In genomic region chr19:49427855-49428546, GRCh38 we compare ENCODE assay signal across 12 cellular contexts. TPM values are rescaled to one million over a fixed set of nuclear protein-coding genes. Genes with fewer than 3 reads are reported as not detected.
DNase-seq lines count a peak whose midpoint lies in the region; TF ChIP-seq lines count a peak whose summit lies in the region.
"Had no signal": no experiment of that assay in that cellular context is flagged by ENCODE, and none has a peak within 500 bp of the region (broad histone marks: within the 10 kb centered on the region; RNA-seq: fewer than 3 reads in every experiment).

No MANE protein-coding gene starts in this region.

- H3K36me3 ChIP-seq in osteoblast (ENCODE audit: insufficient read depth, low read length) = no peaks in the 10 kb centered on the region
- H3K36me3 ChIP-seq: upper lobe of left lung had no signal

- no peaks in the 10 kb centered on the region for H3K4me1 ChIP-seq in osteoblast (ENCODE audit: insufficient read depth, low read length)

- no peak overlapping the region for H2AFZ ChIP-seq in osteoblast (ENCODE audit: low read length)

- no peak overlapping the region for H3K4me3 ChIP-seq in osteoblast (ENCODE audit: insufficient read depth, low read length)

- peaks cover 94% of the 10 kb centered on the region for H3K27me3 ChIP-seq in osteoblast (ENCODE audit: insufficient read depth, low read length)

- H3K27ac ChIP-seq in osteoblast (ENCODE audit: low read depth, low read length) = no peak overlapping the region
- H3K27ac ChIP-seq: upper lobe of left lung had no signal

- no peak for TF ChIP-seq CTCF in osteoblast (IDR thresholded peaks at IDR 0.05; ENCODE audit: extremely low read depth, low read depth, low read length)

- DNase-seq in NCI-H2227 (lab: John Stamatoyannopoulos, UW; ENCODE audit: unreplicated experiment) (peak; percentile 46), NCI-H2227 treated with DMSO at 0.1 percent for 48 hours (lab: John Stamatoyannopoulos, UW) (no peak), NCI-H2171 treated with DMSO at 0.1 percent for 48 hours (lab: John Stamatoyannopoulos, UW) (peak; percentile 61), ecto neural progenitor cell (ENCODE audit: low spot score) (peak; percentile 73), osteoblast (ENCODE audit: insufficient read length, low spot score, missing footprints) (peak; percentile 92), NCI-H1694 treated with DMSO at 0.1 percent for 48 hours (lab: John Stamatoyannopoulos, UW) (no peak), NCI-H1436 treated with DMSO at 0.1 percent for 48 hours (lab: John Stamatoyannopoulos, UW) (no peak), NCI-H1694 (lab: John Stamatoyannopoulos, UW) (no peak)
- DNase-seq: GOT3 had no signal

- no peaks in the 10 kb centered on the region for H3K79me2 ChIP-seq in osteoblast (ENCODE audit: insufficient read depth, low read length)

- H4K20me1 ChIP-seq in osteoblast (ENCODE audit: insufficient read depth, low read length) = no peaks in the 10 kb centered on the region

- no peak overlapping the region for H3K4me2 ChIP-seq in osteoblast (ENCODE audit: insufficient read depth, low read length)

- H3K9me3 ChIP-seq in osteoblast (ENCODE audit: low read depth, low read length) = no peaks in the 10 kb centered on the region
- H3K9me3 ChIP-seq: upper lobe of left lung had no signal

RNA-seq across cellular contexts. Expression of gene GFY, which starts 2.8 kb away (rescaled TPM):
- not detected in 2 replicates for total RNA-seq in osteoblast
- total RNA-seq: cerebellum, SK-MEL-5, upper lobe of left lung had no signal

RNA-seq across cellular contexts. Expression of gene PTH2, which starts 4.8 kb away (rescaled TPM):
- not detected in 2 replicates for total RNA-seq in osteoblast
- total RNA-seq: cerebellum, SK-MEL-5, upper lobe of left lung had no signal

RNA-seq across cellular contexts. Expression of gene SLC17A7, which starts 13.3 kb away (rescaled TPM):
- under 0.01 TPM in 2 replicates for total RNA-seq in osteoblast

RNA-seq across cellular contexts. Expression of gene PIH1D1, which starts 23.6 kb away (rescaled TPM):
- total RNA-seq in osteoblast = 79.3 and 80.7 TPM in 2 replicates

RNA-seq across cellular contexts. Expression of gene ALDH16A1, which starts 25.0 kb away (rescaled TPM):
- 26.4 and 32.7 TPM in 2 replicates for total RNA-seq in osteoblast

Comparison
In these comparisons a context has a peak if more than half of its experiments do, and no peak if none do; other contexts are left out.
1. DNase-seq: peak in NCI-H2227 (single experiment), NCI-H2171 treated with DMSO at 0.1 percent for 48 hours (single experiment), ecto neural progenitor cell (single experiment) and osteoblast (single experiment); none in NCI-H2227 treated with DMSO at 0.1 percent for 48 hours (single experiment), NCI-H1694 treated with DMSO at 0.1 percent for 48 hours (single experiment), NCI-H1436 treated with DMSO at 0.1 percent for 48 hours (single experiment) and NCI-H1694 (single experiment).